10 cellular contexts compared by ENCODE assay signal in genomic region chr19:33798701-33799111, GRCh38. TPM values are rescaled to one million over a fixed set of nuclear protein-coding genes. Genes with fewer than 3 reads are reported as not detected.
DNase-seq lines count a peak whose midpoint lies in the region; ATAC-seq, FAIRE-seq and TF ChIP-seq lines count a peak whose summit lies in the region.
"Had no signal": no experiment of that assay in that cellular context is flagged by ENCODE, and none has a peak within 500 bp of the region (broad histone marks: within the 10 kb centered on the region; RNA-seq: fewer than 3 reads in every experiment).

No MANE protein-coding gene starts in this region.

- no peak overlapping the region; the same call in 2 of the 3 replicates for H2BK15ac ChIP-seq in IMR-90 (ENCODE audit: low read depth, low read length)

- H3K14ac ChIP-seq in IMR-90 (replicated peaks; ENCODE audit: low read depth, low read length), result no peak overlapping the region

- H3K56ac ChIP-seq in IMR-90 (ENCODE audit: extremely low read depth, insufficient read depth, low read length), result no peak overlapping the region

- peak overlapping the region; percentile 48; the same call in 1 of the 2 replicates for H3K4ac ChIP-seq in IMR-90 (ENCODE audit: low read depth, low read length)

- no peak for DNase-seq in A549 (ENCODE audit: low read depth in 1 of 2, low spot score in 1 of 2)
- peak; percentile 27 for DNase-seq in IMR-90
- DNase-seq in endothelial cell of umbilical vein (ENCODE audit: low read depth, low spot score), result peak; percentile 35
- no peak for DNase-seq in DMS 273 (lab: John Stamatoyannopoulos, UW; ENCODE audit: unreplicated experiment)
- DNase-seq: stimulated activated naive CD4-positive, alpha-beta T cell treated with Interleukin-2 at 50 U/mL for 16 hours had no signal

- H3K18ac ChIP-seq in IMR-90 (ENCODE audit: low read depth, low read length), result no peak overlapping the region

- in situ Hi-C loops in IMR-90 (cut with MboI; ENCODE audit: low sequenced_read_pairs), result loop anchor here (25.0 kb wide), 1 partner anchor 539 kb away; no protein-coding TSS in a partner anchor

- H3K4me1 ChIP-seq in A549 (peaks cover 53% of the 10 kb centered on the region), IMR-90 (ENCODE audit: control insufficient read depth, insufficient read depth, low read length) (peaks cover 2% of the 10 kb centered on the region; the same call in 1 of the 2 replicates), endothelial cell of umbilical vein (ENCODE audit: control insufficient read depth, extremely low read depth, insufficient read depth, low read length) (peaks cover 17% of the 10 kb centered on the region), muscle layer of duodenum (ENCODE audit: control insufficient read depth in 1 of 2, insufficient read depth in 2 of 2, low read length in 2 of 2) (peaks cover 0 to 25% of the 10 kb centered on the region in 2 donors)

- peak overlapping the region; percentile 59 for H2AFZ ChIP-seq in IMR-90 (replicated peaks; ENCODE audit: low read length, poor library complexity)
- H2AFZ ChIP-seq in endothelial cell of umbilical vein (ENCODE audit: low read depth, low read length), result peak overlapping the region; percentile 10

- H3K9me1 ChIP-seq in IMR-90 (ENCODE audit: insufficient read depth, low read length) (no peaks in the 10 kb centered on the region), endothelial cell of umbilical vein (replicated peaks; ENCODE audit: control insufficient read depth, extremely low read depth, insufficient read depth, low read length) (no peaks in the 10 kb centered on the region)

- H2BK120ac ChIP-seq in IMR-90 (ENCODE audit: low read depth, low read length), result no peak overlapping the region

- H3K27ac ChIP-seq in A549, result peak overlapping the region in 1 of 2 experiments; percentile 96; a peak in 4 of 6 replicates
- H3K27ac ChIP-seq in IMR-90 (ENCODE audit: insufficient read depth, low read length), result peak overlapping the region; percentile 60; the same call in 1 of the 2 replicates
- no peak overlapping the region for H3K27ac ChIP-seq in endothelial cell of umbilical vein (ENCODE audit: insufficient read depth, low read depth, low read length)
- H3K27ac ChIP-seq in muscle layer of duodenum (ENCODE audit: low read length), result peak overlapping the region; percentile 58

- H2BK20ac ChIP-seq in IMR-90 (ENCODE audit: low read depth, low read length), result no peak overlapping the region

- H3K79me2 ChIP-seq in endothelial cell of umbilical vein (ENCODE audit: control insufficient read depth, insufficient read depth, low read length), result no peaks in the 10 kb centered on the region

- no peak for TF ChIP-seq POLR2A in A549 (IDR thresholded peaks at IDR 0.05; ENCODE audit: low read length)
- TF ChIP-seq POLR2A in IMR-90 (IDR thresholded peaks at IDR 0.05; ENCODE audit: low read depth, low read length), result no peak
- no peak for TF ChIP-seq POLR2A in endothelial cell of umbilical vein (IDR thresholded peaks at IDR 0.05; ENCODE audit: low read depth, low read length)

- H3K36me3 ChIP-seq in IMR-90 (ENCODE audit: control insufficient read depth, insufficient read depth, low read length) (peaks cover 26% of the 10 kb centered on the region), endothelial cell of umbilical vein (ENCODE audit: control insufficient read depth in 2 of 2, extremely low read depth in 1 of 2, insufficient read depth in 2 of 2, low read length in 2 of 2) (peaks cover 2 to 27% of the 10 kb centered on the region in 2 experiments), muscle layer of duodenum (ENCODE audit: control insufficient read depth in 1 of 2, insufficient read depth in 2 of 2, low read length in 2 of 2) (peaks cover 5 to 11% of the 10 kb centered on the region in 2 donors)

- H3K9ac ChIP-seq in IMR-90 (ENCODE audit: low read depth, low read length) (peak overlapping the region; percentile 40), endothelial cell of umbilical vein (replicated peaks; ENCODE audit: extremely low read depth, insufficient read depth, low read length) (peak overlapping the region; percentile 46)

- POLR2A ChIA-PET in A549 (lab: Yijun Ruan, JAX) (no interaction called here), IMR-90 (lab: Charles Lee; ENCODE audit: unreplicated experiment) (no interaction called here), endothelial cell of umbilical vein (lab: Charles Lee) (no interaction called here)

- peak overlapping the region; percentile 46; the same call in 1 of the 2 replicates for H4K91ac ChIP-seq in IMR-90 (ENCODE audit: insufficient read depth, low read depth, low read length)

- TF ChIP-seq RAD21 in A549 (conservative IDR thresholded peaks at IDR 0.05 in 1 of 2, IDR thresholded peaks at IDR 0.05 in 1 of 2), result no peak
- no peak for TF ChIP-seq RAD21 in IMR-90 (IDR thresholded peaks at IDR 0.05; ENCODE audit: low read length)

- no peak for TF ChIP-seq EP300 in A549 (IDR thresholded peaks at IDR 0.05)

- 96% methylated on average over 10 of the region's 10 CpGs for WGBS in A549 (ENCODE audit: missing lambda C conversion rate)
- WGBS in IMR-90 (ENCODE audit: extremely low coverage in 2 of 2, insufficient read length in 1 of 2), 2 experiments, result no CpG with 5 or more reads among the region's 10 CpGs

- peak overlapping the region; percentile 22 for H2AK9ac ChIP-seq in IMR-90 (replicated peaks; ENCODE audit: low read depth, low read length, poor library complexity)

- H3K27me3 ChIP-seq in IMR-90 (ENCODE audit: control insufficient read depth, insufficient read depth, low read length) (no peaks in the 10 kb centered on the region), endothelial cell of umbilical vein (ENCODE audit: control insufficient read depth in 2 of 2, insufficient read depth in 2 of 2, low read length in 2 of 2) (no peaks in the 10 kb centered on the region), muscle layer of duodenum (ENCODE audit: low read depth, low read length) (no peaks in the 10 kb centered on the region)

- H4K8ac ChIP-seq in IMR-90 (ENCODE audit: low read depth in 2 of 2, low read length in 2 of 2), result peak overlapping the region in 1 of 2 experiments; percentile 6; a peak in 2 of 4 replicates

- FAIRE-seq in A549 (lab: Jason Lieb, UNC) (no peak), endothelial cell of umbilical vein (lab: Jason Lieb, UNC) (peak; percentile 86)

- H3K79me1 ChIP-seq in IMR-90 (ENCODE audit: low read depth in 1 of 2, low read length in 2 of 2), result peaks cover 0 to 5% of the 10 kb centered on the region in 2 experiments; a peak in 1 of 4 replicates

- intact Hi-C loops in IMR-90 (cut with micrococcal nuclease), result loop anchor here (5.0 kb wide), 1 partner anchor 199 kb away; no protein-coding TSS in a partner anchor
- intact Hi-C loops in endothelial cell of umbilical vein (cut with micrococcal nuclease), result loop anchor here (5.0 kb wide), 1 partner anchor 374 kb away; the partner anchor contains the start of gene LSM14A

- no peak for ATAC-seq in A549
- no peak for ATAC-seq in IMR-90 (ENCODE audit: low read depth)
- no peak for ATAC-seq in GM21526 (IDR thresholded peaks at IDR 0.05; ENCODE audit: low FRiP score, unreplicated experiment)
- no peak for ATAC-seq in GM21390 (IDR thresholded peaks at IDR 0.05; ENCODE audit: unreplicated experiment)
- ATAC-seq in GM19463 (IDR thresholded peaks at IDR 0.05; ENCODE audit: unreplicated experiment), result no peak
- ATAC-seq: natural killer cell treated with Interleukin-12 subunit alpha and Interleukin-12 subunit beta and Interleukin-15 and Interleukin-18, amount 100 ng/mL, for 72 hours had no signal

- no peak overlapping the region for H3K4me3 ChIP-seq in A549
- no peak overlapping the region; the same call in 1 of the 2 replicates for H3K4me3 ChIP-seq in IMR-90 (ENCODE audit: insufficient read depth, low read depth, low read length)
- H3K4me3 ChIP-seq in endothelial cell of umbilical vein (replicated peaks in 1 of 3; ENCODE audit: insufficient read depth in 1 of 3, low read depth in 1 of 3, low read length in 3 of 3), result peak overlapping the region in 2 of 3 experiments; percentile 64 to 86
- H3K4me3 ChIP-seq in muscle layer of duodenum (ENCODE audit: low read depth in 1 of 2, low read length in 2 of 2), result peak overlapping the region; percentile 59 to 85

- H2BK5ac ChIP-seq in IMR-90 (ENCODE audit: low read depth, low read length, poor library complexity, severe bottlenecking), result no peak overlapping the region

- H4K5ac ChIP-seq in IMR-90 (ENCODE audit: low read depth, low read length), result no peak overlapping the region; the same call in 1 of the 2 replicates

- CTCF ChIA-PET in A549 (lab: Yijun Ruan, JAX) (interaction anchor here (3.1 to 10.0 kb wide), 4 partner anchors 16 to 298 kb away, joined by 13 to 313 read pairs (median 46); no protein-coding TSS in a partner anchor), IMR-90 (lab: Yijun Ruan, JAX) (interaction anchor here (0.5 to 2.5 kb wide), 3 partner anchors 21 to 360 kb away, joined by 3 to 10 read pairs (median 8); no protein-coding TSS in a partner anchor), endothelial cell of umbilical vein (lab: Charles Lee) (interaction anchor here (1.0 to 3.7 kb wide), 5 partner anchors 21 to 382 kb away, joined by 3 to 30 read pairs (median 16); no protein-coding TSS in a partner anchor)

- peak overlapping the region; percentile 87 for H3K4me2 ChIP-seq in A549
- H3K4me2 ChIP-seq in IMR-90 (ENCODE audit: low read depth, low read length), result peak overlapping the region; percentile 85; the same call in 1 of the 2 replicates
- peak overlapping the region; percentile 45 for H3K4me2 ChIP-seq in endothelial cell of umbilical vein (ENCODE audit: insufficient read depth, low read length)

- TF ChIP-seq CTCF in A549 (IDR thresholded peaks at IDR 0.05), result no peak
- TF ChIP-seq CTCF in IMR-90 (conservative IDR thresholded peaks at IDR 0.05; ENCODE audit: low read depth, low read length), result no peak
- no peak for TF ChIP-seq CTCF in endothelial cell of umbilical vein (IDR thresholded peaks at IDR 0.05; ENCODE audit: extremely low read depth in 1 of 2, insufficient read depth in 1 of 2, low read depth in 1 of 2, low read length in 2 of 2)

- H3K9me3 ChIP-seq in A549 (no peaks in the 10 kb centered on the region), IMR-90 (ENCODE audit: control insufficient read depth, insufficient read depth, low read length) (no peaks in the 10 kb centered on the region), endothelial cell of umbilical vein (replicated peaks; ENCODE audit: control insufficient read depth, insufficient read depth, low read length) (no peaks in the 10 kb centered on the region), muscle layer of duodenum (ENCODE audit: control insufficient read depth in 1 of 2, low read length in 2 of 2) (no peaks in the 10 kb centered on the region)

- H2AK5ac ChIP-seq in IMR-90 (ENCODE audit: low read depth, low read length), result peak overlapping the region; percentile 50; the same call in 1 of the 2 replicates

- dilution Hi-C loops in IMR-90 (cut with HindIII; ENCODE audit: low sequenced_read_pairs, unreplicated experiment), result no loop called here
- dilution Hi-C loops in endothelial cell of umbilical vein (cut with MboI; ENCODE audit: extremely low pct_ligation_motif_present, low sequenced_read_pairs), result no loop called here

- peaks cover 4% of the 10 kb centered on the region; the same call in 1 of the 2 replicates for H4K20me1 ChIP-seq in IMR-90 (ENCODE audit: insufficient read depth, low read length)
- H4K20me1 ChIP-seq in endothelial cell of umbilical vein (replicated peaks; ENCODE audit: control insufficient read depth, extremely low read depth, insufficient read depth, low read length), result no peaks in the 10 kb centered on the region

- no peak overlapping the region for H3K23ac ChIP-seq in IMR-90 (ENCODE audit: low read depth, low read length)

- BruUV-seq in IMR-90 (replicated peaks; lab: Mats Ljungman, UMichigan) (no TSS peak), endothelial cell of umbilical vein (replicated peaks; lab: Mats Ljungman, UMichigan) (TSS peak; percentile 7)

RNA-seq across cellular contexts. Expression of gene KCTD15, which starts 2.0 kb away (rescaled TPM):
- 54.0 and 55.7 TPM in 2 replicates for polyA plus RNA-seq in A549 (2011; rRNA removed)
- 122 and 161 TPM in 2 replicates for polyA plus RNA-seq in A549 (2012; cell fraction: cytosol; rRNA removed)
- polyA plus RNA-seq in A549 (2012; cell fraction: nucleus; rRNA removed), result 266 and 321 TPM in 2 replicates
- polyA plus RNA-seq in A549 (2017; fragmentation: RNase III; extraction: RNeasy Plus Mini Kit Qiagen cat#74134 plus additional on column Dnase treatment), result 53.4 to 56.5 TPM (median 55.7 TPM) in 3 replicates
- polyA minus RNA-seq in A549 (2011; rRNA and poly(A)+ RNA removed), result 48.2 and 48.5 TPM in 2 replicates
- 13.6 and 16.3 TPM in 2 replicates for total RNA-seq in IMR-90 (2012; rRNA removed)
- polyA plus RNA-seq in IMR-90 (2012; rRNA removed), result 19.6 and 22.5 TPM in 2 replicates
- 12.0 and 16.7 TPM in 2 replicates for polyA plus RNA-seq in IMR-90 (2012; cell fraction: cytosol; rRNA removed)
- polyA plus RNA-seq in IMR-90 (2012; cell fraction: nucleus; rRNA removed; ENCODE audit: low replicate concordance), result 54.5 and 105 TPM in 2 replicates
- 49.5 and 57.7 TPM in 2 replicates for total RNA-seq in endothelial cell of umbilical vein
- polyA plus RNA-seq in endothelial cell of umbilical vein, result 51.8 and 69.5 TPM in 2 replicates
- polyA plus RNA-seq in endothelial cell of umbilical vein (2011; cell fraction: cytosol; rRNA removed), result 33.4 and 40.6 TPM in 2 replicates
- 111 and 124 TPM in 2 replicates for polyA plus RNA-seq in endothelial cell of umbilical vein (2011; cell fraction: nucleus; rRNA removed)
- 18.6 and 18.8 TPM in 2 replicates for polyA plus RNA-seq in endothelial cell of umbilical vein (2012)
- polyA minus RNA-seq in endothelial cell of umbilical vein, result 33.7 and 40.8 TPM in 2 replicates
- 33.6 TPM for polyA minus RNA-seq in endothelial cell of umbilical vein (2011; cell fraction: cytosol; rRNA and poly(A)+ RNA removed)
- 20.7 and 30.1 TPM in 2 replicates for polyA minus RNA-seq in endothelial cell of umbilical vein (2011; cell fraction: nucleus; rRNA and poly(A)+ RNA removed)

Comparison
In these comparisons a context has a peak if more than half of its experiments do, and no peak if none do; other contexts are left out.
1. DNase-seq: peak in IMR-90 (single experiment) and endothelial cell of umbilical vein (single experiment); none in A549 (0 of 2) and DMS 273 (single experiment).
2. H3K4me3 ChIP-seq: peak in endothelial cell of umbilical vein (2 of 3) and muscle layer of duodenum (2 of 2); none in A549 (single experiment) and IMR-90 (single experiment).
3. Peak in every context shown above with its lines, with median percentiles within 50 percentile points of each other: H3K4me2 ChIP-seq.